ENCODE assay signal across 10 cellular contexts in the genomic region with DNA sequence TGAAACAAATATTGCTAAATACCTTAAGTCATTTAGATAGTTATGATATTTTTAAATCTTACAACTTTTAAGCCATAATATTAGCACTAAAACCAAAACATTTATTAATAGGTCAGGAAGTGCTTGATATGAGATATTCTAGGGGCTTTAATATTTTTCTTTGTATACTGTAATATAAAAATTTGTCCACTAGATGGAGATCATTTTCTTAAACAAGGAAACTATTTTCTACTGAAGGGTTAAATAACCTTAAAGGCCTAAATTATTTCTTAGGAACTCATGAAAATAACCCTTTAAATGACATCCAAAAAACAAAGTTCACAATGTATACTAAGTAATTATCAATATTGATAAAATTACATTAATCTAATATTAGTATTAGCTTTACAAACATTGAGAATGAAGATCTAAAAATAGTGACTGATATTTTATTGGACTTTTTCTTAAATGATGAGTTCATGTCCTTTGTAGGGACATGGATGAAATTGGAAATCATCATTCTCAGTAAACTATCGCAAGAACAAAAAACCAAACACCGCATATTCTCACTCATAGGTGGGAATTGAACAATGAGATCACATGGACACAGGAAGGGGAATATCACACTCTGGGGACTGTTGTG.
DNase-seq lines count a peak whose midpoint lies in the region; ATAC-seq and TF ChIP-seq lines count a peak whose summit lies in the region.
"Had no signal": no experiment of that assay in that cellular context is flagged by ENCODE, and none has a peak within 500 bp of the region (broad histone marks: within the 10 kb centered on the region; RNA-seq: fewer than 3 reads in every experiment).

No MANE protein-coding gene starts in this region.

- intact Hi-C loops in esophagus muscularis mucosa (cut with DNase I) = no loop called here
- intact Hi-C loops in sciatic nerve (cut with DNase I) = no loop called here

- no peaks in the 10 kb centered on the region for H3K79me2 ChIP-seq in smooth muscle cell (ENCODE audit: low read depth)

- H3K27ac ChIP-seq in esophagus muscularis mucosa (replicated peaks in 1 of 4) = no peak overlapping the region
- no peak overlapping the region for H3K27ac ChIP-seq in smooth muscle cell (ENCODE audit: low read depth)

- DNase-seq in SKM-1 treated with dmso at 0.1 percent for 144 hours (lab: John Stamatoyannopoulos, UW; ENCODE audit: unreplicated experiment) = peak; percentile 0
- no peak for DNase-seq in SKM-1 (lab: John Stamatoyannopoulos, UW; ENCODE audit: unreplicated experiment)
- peak; percentile 24 for DNase-seq in NCI-H82 (lab: John Stamatoyannopoulos, UW)
- no peak for DNase-seq in esophagus muscularis mucosa (ENCODE audit: extremely low spot score)
- DNase-seq in smooth muscle cell (lab: John Stamatoyannopoulos, UW; ENCODE audit: unreplicated experiment) = no peak
- DNase-seq in sciatic nerve (ENCODE audit: low spot score) = no peak
- DNase-seq in activated T-cell treated with anti-CD3 and anti-CD28 coated beads, Interleukin-2, amount 50 U/mL, for 48 hours = no peak
- no peak for DNase-seq in GM19238 (ENCODE audit: insufficient read length, low spot score)
- DNase-seq: CD4-positive, alpha-beta T cell; stimulated activated CD4-positive, alpha-beta T cell treated with anti-CD3 and anti-CD28 coated beads, Interleukin-2, amount 100 ng/mL, for 24 hours had no signal

- H3K9me3 ChIP-seq in esophagus muscularis mucosa (no peaks in the 10 kb centered on the region), smooth muscle cell (replicated peaks; ENCODE audit: low read depth) (no peaks in the 10 kb centered on the region)

- no peak for TF ChIP-seq POLR2A in esophagus muscularis mucosa (IDR thresholded peaks at IDR 0.05; ENCODE audit: low read depth)

- peak in 2 of 3 experiments; percentile 25 to 58 for TF ChIP-seq CTCF in esophagus muscularis mucosa (IDR thresholded peaks at IDR 0.05)
- peak; percentile 51 for TF ChIP-seq CTCF in smooth muscle cell (IDR thresholded peaks at IDR 0.05; ENCODE audit: borderline replicate concordance, insufficient read depth, poor library complexity, severe bottlenecking)

- H4K20me1 ChIP-seq in smooth muscle cell (ENCODE audit: low read depth) = peaks cover 4% of the 10 kb centered on the region

- peaks cover 0 to 13% (median 5%) of the 10 kb centered on the region in 4 donors for H3K36me3 ChIP-seq in esophagus muscularis mucosa
- H3K36me3 ChIP-seq in smooth muscle cell (ENCODE audit: low read depth) = no peaks in the 10 kb centered on the region

- H2AFZ ChIP-seq in smooth muscle cell (ENCODE audit: low read depth) = no peak overlapping the region

- WGBS in esophagus muscularis mucosa = 68% methylated on average over 2 of the region's 2 CpGs
- 92% methylated on average over 2 of the region's 2 CpGs for WGBS in smooth muscle cell (ENCODE audit: low lambda C conversion rate)

- H3K4me2 ChIP-seq in smooth muscle cell = peak overlapping the region; percentile 6

- H3K27me3 ChIP-seq in esophagus muscularis mucosa (no peaks in the 10 kb centered on the region), smooth muscle cell (ENCODE audit: low read depth) (no peaks in the 10 kb centered on the region)

- TF ChIP-seq EP300 in esophagus muscularis mucosa (IDR thresholded peaks at IDR 0.05) = no peak

- H3K4me1 ChIP-seq in esophagus muscularis mucosa (peaks cover 10 to 51% (median 41%) of the 10 kb centered on the region in 4 donors), smooth muscle cell (ENCODE audit: low read depth) (peaks cover 2% of the 10 kb centered on the region)

- H3F3A ChIP-seq in smooth muscle cell (ENCODE audit: low read depth) = no peaks in the 10 kb centered on the region

- no peak for ATAC-seq in sciatic nerve

- H3K4me3 ChIP-seq in esophagus muscularis mucosa (no peak overlapping the region), smooth muscle cell (no peak overlapping the region)

- no peak overlapping the region for H3K9ac ChIP-seq in smooth muscle cell (ENCODE audit: low read depth)

Comparison
In these comparisons a context has a peak if more than half of its experiments do, and no peak if none do; other contexts are left out.
1. DNase-seq: peak in SKM-1 treated with dmso at 0.1 percent for 144 hours (single experiment) and NCI-H82 (single experiment); none in SKM-1 (single experiment), esophagus muscularis mucosa (single experiment), smooth muscle cell (single experiment), sciatic nerve (single experiment), activated T-cell treated with anti-CD3 and anti-CD28 coated beads, Interleukin-2, amount 50 U/mL, for 48 hours (0 of 2) and GM19238 (single experiment).